In the genomic region with DNA sequence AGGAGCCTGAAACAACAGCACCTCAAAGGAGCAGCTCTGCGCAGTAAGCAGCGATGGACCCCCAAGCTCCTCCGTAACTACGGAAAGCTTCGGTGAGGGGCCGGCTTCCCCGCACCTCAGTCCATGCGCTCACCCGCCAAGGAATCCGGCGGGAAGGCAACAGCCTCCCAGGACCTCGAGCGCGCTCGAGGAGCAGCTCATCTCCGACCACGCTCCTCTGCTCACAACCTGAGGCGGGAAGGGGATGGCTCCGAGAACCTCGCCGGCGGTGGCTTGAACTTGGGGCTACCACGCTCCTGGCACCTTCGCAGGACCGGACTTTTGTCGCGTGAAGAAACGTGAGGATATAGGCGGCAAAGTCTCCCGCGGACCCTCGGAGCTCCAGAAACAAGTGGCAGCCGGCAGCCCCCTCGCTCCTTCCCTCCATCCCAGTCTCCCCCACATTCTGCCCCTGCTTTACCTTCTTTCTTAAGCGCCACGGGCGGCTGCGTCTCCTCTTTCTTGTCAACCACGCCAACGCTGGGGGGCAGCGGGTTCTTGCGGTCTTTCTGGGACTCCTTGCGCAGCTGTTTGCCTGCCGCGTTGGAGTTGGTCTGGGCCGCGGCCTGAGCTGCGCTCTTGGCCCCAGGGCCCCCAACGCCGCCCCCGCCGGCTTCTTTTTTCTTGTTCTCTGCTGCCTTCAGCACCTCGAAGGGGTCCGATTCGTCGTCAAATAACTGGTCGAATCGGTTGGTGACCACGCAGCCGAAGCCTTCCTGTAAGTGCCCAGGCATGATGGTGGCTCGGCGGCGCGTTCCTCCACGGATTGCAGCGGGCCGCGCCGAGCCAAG, we compare ENCODE assay signal across 1 cellular context.
TF ChIP-seq lines count a peak whose summit lies in the region.

No MANE protein-coding gene starts in this region.

TF ChIP-seq in HepG2, 621 proteins besides CTCF, POLR2A, EP300 and RAD21 (continued from another document and continues in another):
- no peak for TF ChIP-seq ZNF3 (CRISPR knock-in tag; IDR thresholded peaks at IDR 0.05)
- TF ChIP-seq, protein P1, sequence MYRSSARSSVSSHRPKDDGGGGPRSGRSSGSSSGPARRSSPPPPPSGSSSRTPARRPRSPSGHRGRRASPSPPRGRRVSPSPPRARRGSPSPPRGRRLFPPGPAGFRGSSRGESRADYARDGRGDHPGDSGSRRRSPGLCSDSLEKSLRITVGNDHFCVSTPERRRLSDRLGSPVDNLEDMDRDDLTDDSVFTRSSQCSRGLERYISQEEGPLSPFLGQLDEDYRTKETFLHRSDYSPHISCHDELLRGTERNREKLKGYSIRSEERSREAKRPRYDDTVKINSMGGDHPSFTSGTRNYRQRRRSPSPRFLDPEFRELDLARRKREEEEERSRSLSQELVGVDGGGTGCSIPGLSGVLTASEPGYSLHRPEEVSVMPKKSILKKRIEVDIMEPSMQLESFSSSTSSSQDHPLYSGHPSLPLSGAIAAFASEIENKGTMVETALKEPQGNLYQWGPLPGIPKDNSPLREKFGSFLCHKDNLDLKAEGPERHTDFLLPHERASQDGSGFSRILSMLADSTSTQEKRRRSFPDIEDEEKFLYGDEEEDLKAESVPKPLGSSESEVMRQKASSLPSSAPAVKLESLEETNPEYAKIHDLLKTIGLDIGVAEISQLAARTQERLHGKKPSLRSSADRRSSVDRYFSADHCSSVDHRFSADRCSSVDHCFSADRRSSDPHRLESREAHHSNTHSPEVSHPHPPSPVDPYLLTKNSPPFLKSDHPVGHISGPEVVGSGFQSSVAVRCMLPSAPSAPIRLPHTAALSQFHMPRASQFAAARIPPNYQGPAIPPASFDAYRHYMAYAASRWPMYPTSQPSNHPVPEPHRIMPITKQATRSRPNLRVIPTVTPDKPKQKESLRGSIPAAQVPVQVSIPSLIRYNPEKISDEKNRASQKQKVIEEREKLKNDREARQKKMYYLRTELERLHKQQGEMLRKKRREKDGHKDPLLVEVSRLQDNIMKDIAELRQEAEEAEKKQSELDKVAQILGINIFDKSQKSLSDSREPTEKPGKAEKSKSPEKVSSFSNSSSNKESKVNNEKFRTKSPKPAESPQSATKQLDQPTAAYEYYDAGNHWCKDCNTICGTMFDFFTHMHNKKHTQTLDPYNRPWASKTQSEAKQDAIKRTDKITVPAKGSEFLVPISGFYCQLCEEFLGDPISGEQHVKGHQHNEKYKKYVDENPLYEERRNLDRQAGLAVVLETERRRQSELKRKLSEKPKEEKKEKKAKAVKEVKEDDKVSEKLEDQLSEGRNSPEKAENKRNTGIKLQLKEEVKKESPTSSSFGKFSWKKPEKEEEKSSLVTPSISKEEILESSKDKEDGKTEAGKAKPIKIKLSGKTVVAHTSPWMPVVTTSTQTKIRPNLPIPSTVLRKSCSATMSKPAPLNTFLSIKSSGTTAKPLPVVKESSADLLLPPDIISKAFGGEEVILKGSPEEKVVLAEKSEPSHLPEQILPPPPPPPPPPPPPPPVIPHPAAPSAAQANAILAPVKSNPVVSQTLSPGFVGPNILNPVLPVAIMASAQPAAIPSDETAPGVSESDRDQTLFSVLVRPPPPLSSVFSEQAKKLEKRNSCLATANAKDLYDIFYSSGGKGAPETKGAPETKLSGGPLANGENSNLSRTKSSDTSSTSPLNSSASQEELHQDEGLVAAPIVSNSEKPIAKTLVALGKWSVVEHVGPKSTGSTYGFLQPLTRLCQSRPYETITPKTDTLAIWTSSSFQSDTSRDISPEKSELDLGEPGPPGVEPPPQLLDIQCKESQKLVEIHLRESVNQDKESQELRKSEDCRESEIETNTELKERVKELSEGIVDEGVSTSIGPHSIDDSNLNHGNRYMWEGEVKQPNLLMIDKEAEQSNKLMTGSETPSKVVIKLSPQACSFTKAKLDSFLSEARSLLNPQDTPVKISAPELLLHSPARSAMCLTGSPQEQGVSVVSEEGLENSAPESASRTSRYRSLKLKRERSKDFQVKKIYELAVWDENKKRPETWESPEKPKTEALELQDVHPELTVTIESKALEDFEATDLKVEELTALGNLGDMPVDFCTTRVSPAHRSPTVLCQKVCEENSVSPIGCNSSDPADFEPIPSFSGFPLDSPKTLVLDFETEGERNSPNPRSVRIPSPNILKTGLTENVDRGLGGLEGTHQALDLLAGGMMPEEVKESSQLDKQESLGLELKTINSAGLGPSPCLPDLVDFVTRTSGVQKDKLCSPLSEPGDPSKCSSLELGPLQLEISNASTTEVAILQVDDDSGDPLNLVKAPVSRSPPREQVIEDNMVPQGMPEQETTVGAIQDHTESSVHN (CRISPR knock-in tag; IDR thresholded peaks at IDR 0.05): 0 out of 2 replicates have a peak, but pooled peaks have one; percentile 16
- TF ChIP-seq SRF (IDR thresholded peaks at IDR 0.05; ENCODE audit: low read depth, low read length): no peak
- 0 out of 2 replicates have a peak, but pooled peaks have one; percentile 3 for TF ChIP-seq KDM5B (CRISPR knock-in tag; IDR thresholded peaks at IDR 0.05; ENCODE audit: borderline replicate concordance)
- TF ChIP-seq CCAR2 (optimal IDR thresholded peaks at IDR 0.05; ENCODE audit: low read depth, low read length): no peak
- TF ChIP-seq, protein P2, sequence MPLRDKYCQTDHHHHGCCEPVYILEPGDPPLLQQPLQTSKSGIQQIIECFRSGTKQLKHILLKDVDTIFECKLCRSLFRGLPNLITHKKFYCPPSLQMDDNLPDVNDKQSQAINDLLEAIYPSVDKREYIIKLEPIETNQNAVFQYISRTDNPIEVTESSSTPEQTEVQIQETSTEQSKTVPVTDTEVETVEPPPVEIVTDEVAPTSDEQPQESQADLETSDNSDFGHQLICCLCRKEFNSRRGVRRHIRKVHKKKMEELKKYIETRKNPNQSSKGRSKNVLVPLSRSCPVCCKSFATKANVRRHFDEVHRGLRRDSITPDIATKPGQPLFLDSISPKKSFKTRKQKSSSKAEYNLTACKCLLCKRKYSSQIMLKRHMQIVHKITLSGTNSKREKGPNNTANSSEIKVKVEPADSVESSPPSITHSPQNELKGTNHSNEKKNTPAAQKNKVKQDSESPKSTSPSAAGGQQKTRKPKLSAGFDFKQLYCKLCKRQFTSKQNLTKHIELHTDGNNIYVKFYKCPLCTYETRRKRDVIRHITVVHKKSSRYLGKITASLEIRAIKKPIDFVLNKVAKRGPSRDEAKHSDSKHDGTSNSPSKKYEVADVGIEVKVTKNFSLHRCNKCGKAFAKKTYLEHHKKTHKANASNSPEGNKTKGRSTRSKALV (CRISPR knock-in tag; IDR thresholded peaks at IDR 0.05): no peak
- TF ChIP-seq, protein P3, sequence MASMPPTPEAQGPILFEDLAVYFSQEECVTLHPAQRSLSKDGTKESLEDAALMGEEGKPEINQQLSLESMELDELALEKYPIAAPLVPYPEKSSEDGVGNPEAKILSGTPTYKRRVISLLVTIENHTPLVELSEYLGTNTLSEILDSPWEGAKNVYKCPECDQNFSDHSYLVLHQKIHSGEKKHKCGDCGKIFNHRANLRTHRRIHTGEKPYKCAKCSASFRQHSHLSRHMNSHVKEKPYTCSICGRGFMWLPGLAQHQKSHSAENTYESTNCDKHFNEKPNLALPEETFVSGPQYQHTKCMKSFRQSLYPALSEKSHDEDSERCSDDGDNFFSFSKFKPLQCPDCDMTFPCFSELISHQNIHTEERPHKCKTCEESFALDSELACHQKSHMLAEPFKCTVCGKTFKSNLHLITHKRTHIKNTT (CRISPR knock-in tag; IDR thresholded peaks at IDR 0.05): no peak
- no peak; the same call in 1 of the 2 replicates for TF ChIP-seq SIN3A (IDR thresholded peaks at IDR 0.05; ENCODE audit: borderline replicate concordance, low read depth, low read length)
- TF ChIP-seq SALL2 (CRISPR knock-in tag; IDR thresholded peaks at IDR 0.05): no peak
- TF ChIP-seq, protein P4, sequence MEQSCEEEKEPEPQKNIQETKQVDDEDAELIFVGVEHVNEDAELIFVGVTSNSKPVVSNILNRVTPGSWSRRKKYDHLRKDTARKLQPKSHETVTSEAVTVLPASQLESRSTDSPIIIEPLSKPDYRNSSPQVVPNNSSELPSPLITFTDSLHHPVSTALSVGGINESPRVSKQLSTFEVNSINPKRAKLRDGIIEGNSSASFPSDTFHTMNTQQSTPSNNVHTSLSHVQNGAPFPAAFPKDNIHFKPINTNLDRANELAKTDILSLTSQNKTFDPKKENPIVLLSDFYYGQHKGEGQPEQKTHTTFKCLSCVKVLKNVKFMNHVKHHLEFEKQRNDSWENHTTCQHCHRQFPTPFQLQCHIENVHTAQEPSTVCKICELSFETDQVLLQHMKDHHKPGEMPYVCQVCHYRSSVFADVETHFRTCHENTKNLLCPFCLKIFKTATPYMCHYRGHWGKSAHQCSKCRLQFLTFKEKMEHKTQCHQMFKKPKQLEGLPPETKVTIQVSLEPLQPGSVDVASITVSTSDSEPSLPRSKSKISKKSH (CRISPR knock-in tag; IDR thresholded peaks at IDR 0.05; ENCODE audit: borderline replicate concordance): peak; percentile 66; the same call in 1 of the 2 replicates
- peak; percentile 46; the same call in 1 of the 2 replicates for TF ChIP-seq NFKBIZ (CRISPR knock-in tag; IDR thresholded peaks at IDR 0.05)
- no peak for TF ChIP-seq ZNF547 (CRISPR knock-in tag; IDR thresholded peaks at IDR 0.05)
- TF ChIP-seq, protein P5, sequence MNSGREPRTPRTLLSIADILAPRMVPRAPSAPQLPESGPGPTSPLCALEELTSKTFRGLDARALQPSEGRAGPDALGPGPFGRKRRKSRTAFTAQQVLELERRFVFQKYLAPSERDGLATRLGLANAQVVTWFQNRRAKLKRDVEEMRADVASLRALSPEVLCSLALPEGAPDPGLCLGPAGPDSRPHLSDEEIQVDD (CRISPR knock-in tag; IDR thresholded peaks at IDR 0.05; ENCODE audit: borderline replicate concordance): no peak
- TF ChIP-seq MTA1 (CRISPR knock-in tag; IDR thresholded peaks at IDR 0.05; ENCODE audit: borderline replicate concordance): peak; percentile 65; the same call in 1 of the 2 replicates
- no peak for TF ChIP-seq TMF1 (CRISPR knock-in tag; IDR thresholded peaks at IDR 0.05; ENCODE audit: low read depth)
- TF ChIP-seq MATR3 (CRISPR knock-in tag; IDR thresholded peaks at IDR 0.05): no peak
- TF ChIP-seq, protein P6, sequence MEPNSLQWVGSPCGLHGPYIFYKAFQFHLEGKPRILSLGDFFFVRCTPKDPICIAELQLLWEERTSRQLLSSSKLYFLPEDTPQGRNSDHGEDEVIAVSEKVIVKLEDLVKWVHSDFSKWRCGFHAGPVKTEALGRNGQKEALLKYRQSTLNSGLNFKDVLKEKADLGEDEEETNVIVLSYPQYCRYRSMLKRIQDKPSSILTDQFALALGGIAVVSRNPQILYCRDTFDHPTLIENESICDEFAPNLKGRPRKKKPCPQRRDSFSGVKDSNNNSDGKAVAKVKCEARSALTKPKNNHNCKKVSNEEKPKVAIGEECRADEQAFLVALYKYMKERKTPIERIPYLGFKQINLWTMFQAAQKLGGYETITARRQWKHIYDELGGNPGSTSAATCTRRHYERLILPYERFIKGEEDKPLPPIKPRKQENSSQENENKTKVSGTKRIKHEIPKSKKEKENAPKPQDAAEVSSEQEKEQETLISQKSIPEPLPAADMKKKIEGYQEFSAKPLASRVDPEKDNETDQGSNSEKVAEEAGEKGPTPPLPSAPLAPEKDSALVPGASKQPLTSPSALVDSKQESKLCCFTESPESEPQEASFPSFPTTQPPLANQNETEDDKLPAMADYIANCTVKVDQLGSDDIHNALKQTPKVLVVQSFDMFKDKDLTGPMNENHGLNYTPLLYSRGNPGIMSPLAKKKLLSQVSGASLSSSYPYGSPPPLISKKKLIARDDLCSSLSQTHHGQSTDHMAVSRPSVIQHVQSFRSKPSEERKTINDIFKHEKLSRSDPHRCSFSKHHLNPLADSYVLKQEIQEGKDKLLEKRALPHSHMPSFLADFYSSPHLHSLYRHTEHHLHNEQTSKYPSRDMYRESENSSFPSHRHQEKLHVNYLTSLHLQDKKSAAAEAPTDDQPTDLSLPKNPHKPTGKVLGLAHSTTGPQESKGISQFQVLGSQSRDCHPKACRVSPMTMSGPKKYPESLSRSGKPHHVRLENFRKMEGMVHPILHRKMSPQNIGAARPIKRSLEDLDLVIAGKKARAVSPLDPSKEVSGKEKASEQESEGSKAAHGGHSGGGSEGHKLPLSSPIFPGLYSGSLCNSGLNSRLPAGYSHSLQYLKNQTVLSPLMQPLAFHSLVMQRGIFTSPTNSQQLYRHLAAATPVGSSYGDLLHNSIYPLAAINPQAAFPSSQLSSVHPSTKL (CRISPR knock-in tag; IDR thresholded peaks at IDR 0.05): no peak
- no peak for TF ChIP-seq SOX13 (IDR thresholded peaks at IDR 0.05)
- no peak for TF ChIP-seq SOX13 (CRISPR knock-in tag; conservative IDR thresholded peaks at IDR 0.05 in 1 of 2, IDR thresholded peaks at IDR 0.05 in 1 of 2)
- TF ChIP-seq RFX3 (CRISPR knock-in tag; IDR thresholded peaks at IDR 0.05): no peak
- TF ChIP-seq, protein P7, sequence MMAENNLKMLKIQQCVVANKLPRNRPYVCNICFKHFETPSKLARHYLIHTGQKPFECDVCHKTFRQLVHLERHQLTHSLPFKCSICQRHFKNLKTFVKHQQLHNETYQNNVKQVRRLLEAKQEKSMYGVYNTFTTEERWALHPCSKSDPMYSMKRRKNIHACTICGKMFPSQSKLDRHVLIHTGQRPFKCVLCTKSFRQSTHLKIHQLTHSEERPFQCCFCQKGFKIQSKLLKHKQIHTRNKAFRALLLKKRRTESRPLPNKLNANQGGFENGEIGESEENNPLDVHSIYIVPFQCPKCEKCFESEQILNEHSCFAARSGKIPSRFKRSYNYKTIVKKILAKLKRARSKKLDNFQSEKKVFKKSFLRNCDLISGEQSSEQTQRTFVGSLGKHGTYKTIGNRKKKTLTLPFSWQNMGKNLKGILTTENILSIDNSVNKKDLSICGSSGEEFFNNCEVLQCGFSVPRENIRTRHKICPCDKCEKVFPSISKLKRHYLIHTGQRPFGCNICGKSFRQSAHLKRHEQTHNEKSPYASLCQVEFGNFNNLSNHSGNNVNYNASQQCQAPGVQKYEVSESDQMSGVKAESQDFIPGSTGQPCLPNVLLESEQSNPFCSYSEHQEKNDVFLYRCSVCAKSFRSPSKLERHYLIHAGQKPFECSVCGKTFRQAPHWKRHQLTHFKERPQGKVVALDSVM (CRISPR knock-in tag; IDR thresholded peaks at IDR 0.05): no peak
- no peak for TF ChIP-seq ZNF20 (CRISPR knock-in tag; IDR thresholded peaks at IDR 0.05)
- TF ChIP-seq ZC3H4 (CRISPR knock-in tag; IDR thresholded peaks at IDR 0.05; ENCODE audit: borderline replicate concordance): no peak
- TF ChIP-seq ONECUT2 (CRISPR knock-in tag; IDR thresholded peaks at IDR 0.05): no peak
- no peak for TF ChIP-seq ZNF143 (CRISPR knock-in tag; IDR thresholded peaks at IDR 0.05)
- TF ChIP-seq, protein P8, sequence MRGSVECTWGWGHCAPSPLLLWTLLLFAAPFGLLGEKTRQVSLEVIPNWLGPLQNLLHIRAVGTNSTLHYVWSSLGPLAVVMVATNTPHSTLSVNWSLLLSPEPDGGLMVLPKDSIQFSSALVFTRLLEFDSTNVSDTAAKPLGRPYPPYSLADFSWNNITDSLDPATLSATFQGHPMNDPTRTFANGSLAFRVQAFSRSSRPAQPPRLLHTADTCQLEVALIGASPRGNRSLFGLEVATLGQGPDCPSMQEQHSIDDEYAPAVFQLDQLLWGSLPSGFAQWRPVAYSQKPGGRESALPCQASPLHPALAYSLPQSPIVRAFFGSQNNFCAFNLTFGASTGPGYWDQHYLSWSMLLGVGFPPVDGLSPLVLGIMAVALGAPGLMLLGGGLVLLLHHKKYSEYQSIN (CRISPR knock-in tag; IDR thresholded peaks at IDR 0.05; ENCODE audit: borderline replicate concordance): no peak
- TF ChIP-seq NAIF1 (CRISPR knock-in tag; IDR thresholded peaks at IDR 0.05; ENCODE audit: borderline replicate concordance): no peak
- TF ChIP-seq, protein P9, sequence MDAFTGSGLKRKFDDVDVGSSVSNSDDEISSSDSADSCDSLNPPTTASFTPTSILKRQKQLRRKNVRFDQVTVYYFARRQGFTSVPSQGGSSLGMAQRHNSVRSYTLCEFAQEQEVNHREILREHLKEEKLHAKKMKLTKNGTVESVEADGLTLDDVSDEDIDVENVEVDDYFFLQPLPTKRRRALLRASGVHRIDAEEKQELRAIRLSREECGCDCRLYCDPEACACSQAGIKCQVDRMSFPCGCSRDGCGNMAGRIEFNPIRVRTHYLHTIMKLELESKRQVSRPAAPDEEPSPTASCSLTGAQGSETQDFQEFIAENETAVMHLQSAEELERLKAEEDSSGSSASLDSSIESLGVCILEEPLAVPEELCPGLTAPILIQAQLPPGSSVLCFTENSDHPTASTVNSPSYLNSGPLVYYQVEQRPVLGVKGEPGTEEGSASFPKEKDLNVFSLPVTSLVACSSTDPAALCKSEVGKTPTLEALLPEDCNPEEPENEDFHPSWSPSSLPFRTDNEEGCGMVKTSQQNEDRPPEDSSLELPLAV (CRISPR knock-in tag; conservative IDR thresholded peaks at IDR 0.05; ENCODE audit: low read depth): no peak
